1 cellular context compared by ENCODE assay signal in the genomic region with DNA sequence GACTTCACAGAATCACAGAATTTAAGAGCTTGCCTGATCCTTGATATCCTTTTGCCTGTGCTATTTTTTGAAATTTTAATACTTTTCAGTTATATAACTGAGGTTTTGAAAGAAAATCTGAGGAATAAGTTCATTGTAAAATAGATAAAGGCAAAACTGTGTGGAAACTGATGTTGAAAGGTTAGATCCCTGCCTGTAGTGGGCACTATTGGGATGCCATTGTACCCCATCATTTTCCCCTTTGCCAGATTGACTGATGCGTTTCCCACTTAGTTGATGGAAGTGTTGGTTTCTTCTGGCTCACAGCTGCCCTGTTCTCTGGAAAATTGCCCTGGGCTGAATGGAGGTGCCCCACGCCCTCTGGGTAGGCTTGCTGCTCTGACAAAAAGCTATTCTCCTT.
TF ChIP-seq lines count a peak whose summit lies in the region.

No MANE protein-coding gene starts in this region.

TF ChIP-seq in GM23338, 12 proteins besides CTCF, POLR2A, EP300 and RAD21 (continued from another document):
- TF ChIP-seq, protein P1, sequence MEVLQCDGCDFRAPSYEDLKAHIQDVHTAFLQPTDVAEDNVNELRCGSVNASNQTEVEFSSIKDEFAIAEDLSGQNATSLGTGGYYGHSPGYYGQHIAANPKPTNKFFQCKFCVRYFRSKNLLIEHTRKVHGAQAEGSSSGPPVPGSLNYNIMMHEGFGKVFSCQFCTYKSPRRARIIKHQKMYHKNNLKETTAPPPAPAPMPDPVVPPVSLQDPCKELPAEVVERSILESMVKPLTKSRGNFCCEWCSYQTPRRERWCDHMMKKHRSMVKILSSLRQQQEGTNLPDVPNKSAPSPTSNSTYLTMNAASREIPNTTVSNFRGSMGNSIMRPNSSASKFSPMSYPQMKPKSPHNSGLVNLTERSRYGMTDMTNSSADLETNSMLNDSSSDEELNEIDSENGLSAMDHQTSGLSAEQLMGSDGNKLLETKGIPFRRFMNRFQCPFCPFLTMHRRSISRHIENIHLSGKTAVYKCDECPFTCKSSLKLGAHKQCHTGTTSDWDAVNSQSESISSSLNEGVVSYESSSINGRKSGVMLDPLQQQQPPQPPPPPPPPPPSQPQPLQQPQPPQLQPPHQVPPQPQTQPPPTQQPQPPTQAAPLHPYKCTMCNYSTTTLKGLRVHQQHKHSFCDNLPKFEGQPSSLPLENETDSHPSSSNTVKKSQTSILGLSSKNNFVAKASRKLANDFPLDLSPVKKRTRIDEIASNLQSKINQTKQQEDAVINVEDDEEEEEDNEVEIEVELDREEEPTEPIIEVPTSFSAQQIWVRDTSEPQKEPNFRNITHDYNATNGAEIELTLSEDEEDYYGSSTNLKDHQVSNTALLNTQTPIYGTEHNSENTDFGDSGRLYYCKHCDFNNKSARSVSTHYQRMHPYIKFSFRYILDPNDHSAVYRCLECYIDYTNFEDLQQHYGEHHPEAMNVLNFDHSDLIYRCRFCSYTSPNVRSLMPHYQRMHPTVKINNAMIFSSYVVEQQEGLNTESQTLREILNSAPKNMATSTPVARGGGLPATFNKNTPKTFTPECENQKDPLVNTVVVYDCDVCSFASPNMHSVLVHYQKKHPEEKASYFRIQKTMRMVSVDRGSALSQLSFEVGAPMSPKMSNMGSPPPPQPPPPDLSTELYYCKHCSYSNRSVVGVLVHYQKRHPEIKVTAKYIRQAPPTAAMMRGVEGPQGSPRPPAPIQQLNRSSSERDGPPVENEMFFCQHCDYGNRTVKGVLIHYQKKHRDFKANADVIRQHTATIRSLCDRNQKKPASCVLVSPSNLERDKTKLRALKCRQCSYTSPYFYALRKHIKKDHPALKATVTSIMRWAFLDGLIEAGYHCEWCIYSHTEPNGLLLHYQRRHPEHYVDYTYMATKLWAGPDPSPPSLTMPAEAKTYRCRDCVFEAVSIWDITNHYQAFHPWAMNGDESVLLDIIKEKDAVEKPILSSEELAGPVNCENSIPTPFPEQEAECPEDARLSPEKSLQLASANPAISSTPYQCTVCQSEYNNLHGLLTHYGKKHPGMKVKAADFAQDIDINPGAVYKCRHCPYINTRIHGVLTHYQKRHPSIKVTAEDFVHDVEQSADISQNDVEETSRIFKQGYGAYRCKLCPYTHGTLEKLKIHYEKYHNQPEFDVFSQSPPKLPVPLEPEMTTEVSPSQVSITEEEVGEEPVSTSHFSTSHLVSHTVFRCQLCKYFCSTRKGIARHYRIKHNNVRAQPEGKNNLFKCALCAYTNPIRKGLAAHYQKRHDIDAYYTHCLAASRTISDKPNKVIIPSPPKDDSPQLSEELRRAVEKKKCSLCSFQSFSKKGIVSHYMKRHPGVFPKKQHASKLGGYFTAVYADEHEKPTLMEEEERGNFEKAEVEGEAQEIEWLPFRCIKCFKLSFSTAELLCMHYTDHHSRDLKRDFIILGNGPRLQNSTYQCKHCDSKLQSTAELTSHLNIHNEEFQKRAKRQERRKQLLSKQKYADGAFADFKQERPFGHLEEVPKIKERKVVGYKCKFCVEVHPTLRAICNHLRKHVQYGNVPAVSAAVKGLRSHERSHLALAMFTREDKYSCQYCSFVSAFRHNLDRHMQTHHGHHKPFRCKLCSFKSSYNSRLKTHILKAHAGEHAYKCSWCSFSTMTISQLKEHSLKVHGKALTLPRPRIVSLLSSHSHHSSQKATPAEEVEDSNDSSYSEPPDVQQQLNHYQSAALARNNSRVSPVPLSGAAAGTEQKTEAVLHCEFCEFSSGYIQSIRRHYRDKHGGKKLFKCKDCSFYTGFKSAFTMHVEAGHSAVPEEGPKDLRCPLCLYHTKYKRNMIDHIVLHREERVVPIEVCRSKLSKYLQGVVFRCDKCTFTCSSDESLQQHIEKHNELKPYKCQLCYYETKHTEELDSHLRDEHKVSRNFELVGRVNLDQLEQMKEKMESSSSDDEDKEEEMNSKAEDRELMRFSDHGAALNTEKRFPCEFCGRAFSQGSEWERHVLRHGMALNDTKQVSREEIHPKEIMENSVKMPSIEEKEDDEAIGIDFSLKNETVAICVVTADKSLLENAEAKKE (CRISPR knock-in tag; IDR thresholded peaks at IDR 0.05), result no peak
- TF ChIP-seq, protein P2, sequence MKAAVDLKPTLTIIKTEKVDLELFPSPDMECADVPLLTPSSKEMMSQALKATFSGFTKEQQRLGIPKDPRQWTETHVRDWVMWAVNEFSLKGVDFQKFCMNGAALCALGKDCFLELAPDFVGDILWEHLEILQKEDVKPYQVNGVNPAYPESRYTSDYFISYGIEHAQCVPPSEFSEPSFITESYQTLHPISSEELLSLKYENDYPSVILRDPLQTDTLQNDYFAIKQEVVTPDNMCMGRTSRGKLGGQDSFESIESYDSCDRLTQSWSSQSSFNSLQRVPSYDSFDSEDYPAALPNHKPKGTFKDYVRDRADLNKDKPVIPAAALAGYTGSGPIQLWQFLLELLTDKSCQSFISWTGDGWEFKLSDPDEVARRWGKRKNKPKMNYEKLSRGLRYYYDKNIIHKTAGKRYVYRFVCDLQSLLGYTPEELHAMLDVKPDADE (IDR thresholded peaks at IDR 0.05), result no peak
- no peak for TF ChIP-seq ZNF114 (CRISPR knock-in tag; IDR thresholded peaks at IDR 0.05)
- no peak for TF ChIP-seq EZH2 (IDR thresholded peaks at IDR 0.05; ENCODE audit: low read depth, unreplicated experiment)
- no peak for TF ChIP-seq JUNB (IDR thresholded peaks at IDR 0.05; ENCODE audit: unreplicated experiment)
